Comparison of ENCODE assay signal across 8 cellular contexts in the genomic region with DNA sequence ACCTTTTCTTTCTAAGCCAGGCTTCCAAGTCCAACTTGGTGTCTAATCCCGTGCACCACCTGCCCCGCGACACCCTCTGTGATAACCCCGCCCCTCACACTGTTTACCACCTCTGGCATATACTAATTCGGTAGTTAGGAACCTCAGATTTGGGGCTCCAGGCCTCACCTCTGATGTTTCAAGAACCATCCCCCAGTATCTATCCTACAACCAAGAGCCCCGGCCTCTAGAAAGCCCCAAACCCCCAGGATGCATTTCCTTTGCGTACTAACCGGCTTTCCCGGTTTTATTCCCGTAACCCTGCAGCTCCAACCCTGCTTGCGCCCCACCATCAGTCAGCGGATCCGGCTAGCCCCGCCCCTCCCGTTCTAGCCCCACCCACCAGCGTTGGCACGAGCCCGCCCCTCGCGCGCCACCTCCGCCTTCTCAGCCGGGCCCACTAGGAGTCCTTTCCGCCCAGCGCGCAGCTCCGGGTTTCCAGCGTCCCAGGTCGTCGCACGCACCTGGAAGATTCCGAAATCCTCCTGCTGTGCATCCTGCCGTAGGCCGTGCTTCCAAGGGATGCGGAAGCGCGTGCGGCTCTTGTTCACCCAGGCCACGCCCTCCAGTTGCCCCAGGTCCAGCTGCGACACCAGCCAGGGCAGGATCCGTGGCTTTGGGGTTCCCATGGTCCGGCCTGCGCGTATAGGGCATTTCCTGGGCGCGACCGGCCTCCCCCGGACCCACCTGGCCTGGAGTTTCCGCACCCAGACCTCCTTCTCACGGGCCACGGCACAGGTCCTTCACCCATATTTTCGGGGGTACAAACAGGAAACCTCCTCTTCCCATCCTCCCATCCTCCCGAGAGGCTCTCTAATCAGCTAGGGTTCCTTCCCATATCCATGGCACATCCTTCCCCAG.
A peak's percentile ranks its signal among the peaks of the same experiment; 100 is the strongest.
DNase-seq lines count a peak whose midpoint lies in the region; ATAC-seq and TF ChIP-seq lines count a peak whose summit lies in the region.

No MANE protein-coding gene starts in this region.

- H3K4me3 ChIP-seq in GM12865 (ENCODE audit: low read depth, low read length) (peak overlapping the region; percentile 57), OCI-LY3 (ENCODE audit: low read length) (peak overlapping the region; percentile 88), mucosa of rectum (ENCODE audit: low read length in 2 of 2) (peak overlapping the region; percentile 89 to 98)

- peak overlapping the region; percentile 85 for H3K9ac ChIP-seq in OCI-LY3 (ENCODE audit: low read length)
- peak overlapping the region; percentile 78 to 86 for H3K9ac ChIP-seq in mucosa of rectum (ENCODE audit: low read depth in 1 of 2, low read length in 2 of 2)

- H3K4me2 ChIP-seq in OCI-LY3 (ENCODE audit: low read length): peak overlapping the region; percentile 86

- H3K27ac ChIP-seq in OCI-LY3 (ENCODE audit: low read length): peak overlapping the region; percentile 84
- H3K27ac ChIP-seq in mucosa of rectum (ENCODE audit: low read depth in 2 of 2, low read length in 2 of 2): peak overlapping the region; percentile 84 to 96

- TF ChIP-seq POLR2A in erythroblast (IDR thresholded peaks at IDR 0.05; ENCODE audit: low read length): no peak

- H3K36me3 ChIP-seq in OCI-LY3 (replicated peaks; ENCODE audit: low read depth, low read length) (peaks cover 39% of the 10 kb centered on the region), mucosa of rectum (ENCODE audit: control insufficient read depth in 2 of 2, insufficient read depth in 2 of 2, low read length in 2 of 2) (peaks cover 16 to 27% of the 10 kb centered on the region in 2 donors)

- H2AFZ ChIP-seq in OCI-LY3 (ENCODE audit: low read depth, low read length): no peak overlapping the region

- no peaks in the 10 kb centered on the region for H3K27me3 ChIP-seq in OCI-LY3 (ENCODE audit: low read depth, low read length)
- no peaks in the 10 kb centered on the region for H3K27me3 ChIP-seq in mucosa of rectum (ENCODE audit: control insufficient read depth in 2 of 2, insufficient read depth in 2 of 2, low read length in 2 of 2)

- peaks cover 12% of the 10 kb centered on the region for H4K20me1 ChIP-seq in OCI-LY3 (ENCODE audit: insufficient read depth, low read length)

- peak; percentile 84 for DNase-seq in GM12865 (ENCODE audit: low read depth)
- DNase-seq in HuH-7 (ENCODE audit: low spot score): peak; percentile 94
- peak; percentile 89 for DNase-seq in activated T-cell treated with anti-CD3 and anti-CD28 coated beads for 48 hours (ENCODE audit: low read depth)
- DNase-seq in erythroblast (lab: John Stamatoyannopoulos, UW): peak; percentile 83 to 92
- peak; percentile 83 to 89 for DNase-seq in stimulated activated CD8-positive, alpha-beta memory T cell treated with anti-CD3 and anti-CD28 coated beads, Interleukin-4, amount 100 ng/mL, for 4 hours (ENCODE audit: low read depth in 2 of 2, low spot score in 1 of 2)

- H3K9me3 ChIP-seq in OCI-LY3 (ENCODE audit: insufficient read depth, low read length): no peaks in the 10 kb centered on the region
- H3K9me3 ChIP-seq in mucosa of rectum (ENCODE audit: control insufficient read depth in 2 of 2, low read length in 2 of 2): no peaks in the 10 kb centered on the region

- H3K4me1 ChIP-seq in OCI-LY3 (ENCODE audit: low read length) (peaks cover 14% of the 10 kb centered on the region), mucosa of rectum (ENCODE audit: control insufficient read depth in 2 of 2, insufficient read depth in 2 of 2, low read length in 2 of 2) (peaks cover 16 to 17% of the 10 kb centered on the region in 2 donors)

- peak; percentile 0 for TF ChIP-seq CTCF in GM12865 (IDR thresholded peaks at IDR 0.05; ENCODE audit: insufficient read depth, low read depth, low read length, missing control alignments)
- TF ChIP-seq CTCF in OCI-LY3 (IDR thresholded peaks at IDR 0.05; ENCODE audit: low read depth, low read length): no peak

- no peak for ATAC-seq in HG02623 (IDR thresholded peaks at IDR 0.05; ENCODE audit: unreplicated experiment)

- peaks cover 42% of the 10 kb centered on the region for H3K79me2 ChIP-seq in OCI-LY3 (ENCODE audit: low read length)
